23 cellular contexts compared by ENCODE assay signal in genomic region chr2:9135804-9136558, GRCh38.
DNase-seq lines count a peak whose midpoint lies in the region; ATAC-seq and TF ChIP-seq lines count a peak whose summit lies in the region.
"Had no signal": no experiment of that assay in that cellular context is flagged by ENCODE, and none has a peak within 500 bp of the region (broad histone marks: within the 10 kb centered on the region; RNA-seq: fewer than 3 reads in every experiment).

No MANE protein-coding gene starts in this region.

- no peak overlapping the region for H3K4me3 Mint-ChIP-seq in dendritic cell treated with granulocyte-macrophage colony-stimulating factor and Interleukin-4, amounts not matched to agents 40 ng/mL and 50 ng/mL, for 4 days
- H3K4me3 Mint-ChIP-seq in stimulated activated naive CD8-positive, alpha-beta T cell treated with anti-CD3 and anti-CD28 coated beads, Interleukin-15, amount 100 ng/mL, for 72 hours = no peak overlapping the region
- H3K4me3 Mint-ChIP-seq: activated CD4-positive, alpha-beta T cell treated with anti-CD3 and anti-CD28 coated beads for 36 hours; activated naive CD4-positive, alpha-beta T cell treated with anti-CD3 and anti-CD28 coated beads for 36 hours; activated T-cell treated with anti-CD3 and anti-CD28 coated beads, Interleukin-2, amount 50 U/mL, for 72 hours; CD4-positive, CD25-positive, alpha-beta regulatory T cell; central memory CD8-positive, alpha-beta T cell had no signal

- H3K4me1 ChIP-seq in osteoblast (ENCODE audit: insufficient read depth, low read length) (peaks cover 9% of the 10 kb centered on the region), SJCRH30 (no peaks in the 10 kb centered on the region)

- no peak for ATAC-seq in stimulated activated naive CD8-positive, alpha-beta T cell treated with anti-CD3 and anti-CD28 coated beads, Interleukin-15, amount 100 ng/mL, for 72 hours
- ATAC-seq: activated CD4-positive, alpha-beta T cell treated with anti-CD3 and anti-CD28 coated beads for 36 hours; activated T-cell treated with anti-CD3 and anti-CD28 coated beads, Interleukin-2, amount 50 U/mL, for 72 hours; gastroesophageal sphincter; stimulated activated naive CD8-positive, alpha-beta T cell treated with anti-CD3 and anti-CD28 coated beads, Interleukin-15, Interleukin-2, amounts not matched to agents 100 U/mL and 50 U/mL, for 24 hours had no signal

- H3K4me3 ChIP-seq in AG10803 (ENCODE audit: low read length) = no peak overlapping the region
- H3K4me3 ChIP-seq in osteoblast (ENCODE audit: insufficient read depth, low read length) = no peak overlapping the region
- H3K4me3 ChIP-seq in SJCRH30 = no peak overlapping the region
- H3K4me3 ChIP-seq: lung had no signal

- H3K27me3 ChIP-seq in osteoblast (ENCODE audit: insufficient read depth, low read length) (no peaks in the 10 kb centered on the region), SJCRH30 (no peaks in the 10 kb centered on the region)
- H3K27me3 ChIP-seq: gastroesophageal sphincter, tibial nerve had no signal

- H3K9me3 Mint-ChIP-seq in dendritic cell treated with granulocyte-macrophage colony-stimulating factor and Interleukin-4, amounts not matched to agents 40 ng/mL and 50 ng/mL, for 4 days = peaks cover 13% of the 10 kb centered on the region
- H3K9me3 Mint-ChIP-seq in stimulated activated naive CD8-positive, alpha-beta T cell treated with anti-CD3 and anti-CD28 coated beads, Interleukin-15, amount 100 ng/mL, for 72 hours = peaks cover 0 to 9% of the 10 kb centered on the region in 2 donors

- H3K27ac Mint-ChIP-seq in dendritic cell treated with granulocyte-macrophage colony-stimulating factor and Interleukin-4, amounts not matched to agents 40 ng/mL and 50 ng/mL, for 4 days = peak overlapping the region; percentile 78
- H3K27ac Mint-ChIP-seq in stimulated activated naive CD8-positive, alpha-beta T cell treated with anti-CD3 and anti-CD28 coated beads, Interleukin-15, amount 100 ng/mL, for 72 hours = no peak overlapping the region
- H3K27ac Mint-ChIP-seq: activated CD4-positive, alpha-beta T cell treated with anti-CD3 and anti-CD28 coated beads for 36 hours; activated naive CD4-positive, alpha-beta T cell treated with anti-CD3 and anti-CD28 coated beads for 36 hours; activated T-cell treated with anti-CD3 and anti-CD28 coated beads, Interleukin-2, amount 50 U/mL, for 72 hours; CD4-positive, CD25-positive, alpha-beta regulatory T cell had no signal

- H4K20me1 ChIP-seq in osteoblast (ENCODE audit: insufficient read depth, low read length) = no peaks in the 10 kb centered on the region

- DNase-seq in AG10803 (ENCODE audit: low read depth) = peak; percentile 45
- DNase-seq in NCI-H226 = peak; percentile 5
- DNase-seq in osteoblast (ENCODE audit: insufficient read length, low spot score, missing footprints) = peak; percentile 92
- DNase-seq in islet precursor cell = no peak
- no peak for DNase-seq in SJCRH30
- no peak for DNase-seq in RWPE1 (ENCODE audit: low spot score)
- DNase-seq in stimulated activated naive CD8-positive, alpha-beta T cell treated with anti-CD3 and anti-CD28 coated beads, Interleukin-15, amount 100 ng/mL, for 72 hours = no peak
- DNase-seq: ACHN; activated CD4-positive, alpha-beta T cell treated with anti-CD3 and anti-CD28 coated beads for 36 hours; activated naive CD4-positive, alpha-beta T cell treated with anti-CD3 and anti-CD28 coated beads for 36 hours; activated T-cell treated with anti-CD3 and anti-CD28 coated beads, Interleukin-2, amount 50 U/mL, for 72 hours; CD4-positive, CD25-positive, alpha-beta regulatory T cell; DMS153; KG1; NCI-H1694 treated with DMSO at 0.1 percent for 48 hours; stimulated activated CD4-positive, alpha-beta T cell treated with anti-CD3 and anti-CD28 coated beads, Interleukin-4, amount 100 ng/mL, for 1 hour; stimulated activated naive CD8-positive, alpha-beta T cell treated with anti-CD3 and anti-CD28 coated beads, Interleukin-15, Interleukin-2, amounts not matched to agents 100 U/mL and 50 U/mL, for 24 hours had no signal

- intact Hi-C loops in dendritic cell treated with granulocyte-macrophage colony-stimulating factor and Interleukin-4, amounts not matched to agents 40 ng/mL and 50 ng/mL, for 4 days (cut with micrococcal nuclease) = loop anchor here (10.0 kb wide), 1 partner anchor 151 kb away; no protein-coding TSS in a partner anchor

- no peaks in the 10 kb centered on the region for H3K36me3 ChIP-seq in osteoblast (ENCODE audit: insufficient read depth, low read length)
- H3K36me3 ChIP-seq in SJCRH30 = no peaks in the 10 kb centered on the region
- H3K36me3 ChIP-seq: gastroesophageal sphincter, tibial nerve had no signal

- POLR2A ChIA-PET in RWPE1 (lab: Yijun Ruan, JAX; ENCODE audit: low non-redundant PET) = no interaction called here

- H3K27ac ChIP-seq in osteoblast (ENCODE audit: low read depth, low read length) (no peak overlapping the region), SJCRH30 (no peak overlapping the region), RWPE1 (no peak overlapping the region)
- H3K27ac ChIP-seq: epithelial cell of prostate, gastroesophageal sphincter, tibial nerve had no signal

- no peak overlapping the region for H2AFZ ChIP-seq in osteoblast (ENCODE audit: low read length)

- peaks cover 7% of the 10 kb centered on the region for H3K27me3 Mint-ChIP-seq in dendritic cell treated with granulocyte-macrophage colony-stimulating factor and Interleukin-4, amounts not matched to agents 40 ng/mL and 50 ng/mL, for 4 days
- peaks cover 10% of the 10 kb centered on the region for H3K27me3 Mint-ChIP-seq in stimulated activated naive CD8-positive, alpha-beta T cell treated with anti-CD3 and anti-CD28 coated beads, Interleukin-15, amount 100 ng/mL, for 72 hours

- CTCF ChIA-PET in RWPE1 (lab: Yijun Ruan, JAX) = no interaction called here

- H3K9me3 ChIP-seq in osteoblast (ENCODE audit: low read depth, low read length) (no peaks in the 10 kb centered on the region), SJCRH30 (replicated peaks) (no peaks in the 10 kb centered on the region; the same call in 1 of the 2 replicates)

- H3K4me2 ChIP-seq in osteoblast (ENCODE audit: insufficient read depth, low read length) = no peak overlapping the region

- H3K79me2 ChIP-seq in osteoblast (ENCODE audit: insufficient read depth, low read length) = no peaks in the 10 kb centered on the region

- no peak for TF ChIP-seq CTCF in AG10803 (conservative IDR thresholded peaks at IDR 0.05; ENCODE audit: low read length)
- TF ChIP-seq CTCF in osteoblast (IDR thresholded peaks at IDR 0.05; ENCODE audit: extremely low read depth, low read depth, low read length) = no peak
- TF ChIP-seq CTCF in RWPE1 (conservative IDR thresholded peaks at IDR 0.05; ENCODE audit: low read depth) = no peak

- H3K4me1 Mint-ChIP-seq in dendritic cell treated with granulocyte-macrophage colony-stimulating factor and Interleukin-4, amounts not matched to agents 40 ng/mL and 50 ng/mL, for 4 days (ENCODE audit: low read depth) = peaks cover 39% of the 10 kb centered on the region
- H3K4me1 Mint-ChIP-seq in stimulated activated naive CD8-positive, alpha-beta T cell treated with anti-CD3 and anti-CD28 coated beads, Interleukin-15, amount 100 ng/mL, for 72 hours = no peaks in the 10 kb centered on the region
- H3K4me1 Mint-ChIP-seq: activated CD4-positive, alpha-beta T cell treated with anti-CD3 and anti-CD28 coated beads for 36 hours; CD4-positive, CD25-positive, alpha-beta regulatory T cell; central memory CD8-positive, alpha-beta T cell had no signal

- H3K36me3 Mint-ChIP-seq in dendritic cell treated with granulocyte-macrophage colony-stimulating factor and Interleukin-4, amounts not matched to agents 40 ng/mL and 50 ng/mL, for 4 days (ENCODE audit: low read depth) = peaks cover 6% of the 10 kb centered on the region
- H3K36me3 Mint-ChIP-seq: CD4-positive, CD25-positive, alpha-beta regulatory T cell had no signal

Comparison
In these comparisons a context has a peak if more than half of its experiments do, and no peak if none do; other contexts are left out.
1. DNase-seq: peak in AG10803 (single experiment), NCI-H226 (single experiment) and osteoblast (single experiment); none in islet precursor cell (single experiment), SJCRH30 (0 of 2), RWPE1 (single experiment) and stimulated activated naive CD8-positive, alpha-beta T cell treated with anti-CD3 and anti-CD28 coated beads, Interleukin-15, amount 100 ng/mL, for 72 hours (0 of 2).